In the genomic region with DNA sequence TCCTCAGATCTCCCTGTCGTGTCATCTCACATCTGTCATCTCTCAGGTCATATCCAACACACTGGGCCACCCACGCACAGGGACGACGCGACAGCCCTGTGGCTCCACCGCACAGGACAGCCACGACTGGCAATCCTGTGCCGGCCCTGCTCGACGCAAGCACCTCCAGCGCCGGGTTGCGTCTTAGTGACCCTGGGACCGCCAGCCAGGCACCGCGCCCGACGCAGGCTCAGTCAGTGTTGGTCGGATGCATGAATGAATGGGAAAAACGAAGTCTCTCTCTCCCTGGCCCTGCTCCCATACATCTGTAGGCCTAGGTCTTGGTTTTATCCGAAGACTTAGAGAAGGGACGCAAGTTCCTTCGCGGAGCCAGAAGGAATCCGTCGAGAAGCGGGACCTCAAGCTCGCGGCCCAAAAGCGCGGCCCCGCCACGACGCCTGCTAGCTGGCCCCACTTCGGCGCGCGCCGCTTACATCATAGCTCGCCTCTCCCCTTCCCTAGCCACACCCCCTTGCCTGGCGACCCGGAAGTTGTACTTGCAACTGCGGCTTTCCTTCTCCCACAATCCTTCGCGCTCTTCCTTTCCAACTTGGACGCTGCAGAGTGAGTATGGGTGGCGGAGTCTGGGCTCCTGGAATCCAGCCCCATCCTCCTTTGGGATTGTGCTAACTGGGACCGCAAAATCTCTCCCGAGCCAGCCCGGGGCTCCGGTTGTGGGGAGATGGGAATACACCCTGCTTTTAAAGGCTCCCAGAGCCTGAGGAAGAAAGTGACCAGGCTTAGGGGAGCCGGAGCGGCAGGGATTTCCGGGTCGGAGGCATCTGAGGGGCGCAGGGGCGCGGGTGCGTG, we compare ENCODE assay signal across 8 cellular contexts. TPM values are rescaled to one million over a fixed set of nuclear protein-coding genes. Genes with fewer than 3 reads are reported as not detected.
DNase-seq lines count a peak whose midpoint lies in the region; ATAC-seq and TF ChIP-seq lines count a peak whose summit lies in the region.

A gene (plus strand): TSS at position 577 of the 849 bp plus-strand sequence. CDS start 413 bp downstream, outside the sequence.

- H3K27me3 Mint-ChIP-seq in IgD-negative memory B cell: no peaks in the 10 kb centered on the region

- no peak for TF ChIP-seq CTCF in epithelial cell of esophagus (IDR thresholded peaks at IDR 0.05; ENCODE audit: insufficient read depth, low read depth, low read length, missing control alignments)

- DNase-seq in DMS 273 treated with DMSO at 0.1 percent for 48 hours (lab: John Stamatoyannopoulos, UW): peak; percentile 90
- peak; percentile 42 for DNase-seq in OCI-M2 (lab: John Stamatoyannopoulos, UW; ENCODE audit: unreplicated experiment)
- peak; percentile 93 for DNase-seq in activated T-cell treated with anti-CD3 and anti-CD28 coated beads for 4 hours
- peak; percentile 97 for DNase-seq in epithelial cell of esophagus (ENCODE audit: low read depth)
- DNase-seq in stimulated activated CD8-positive, alpha-beta memory T cell treated with anti-CD3 and anti-CD28 coated beads, Interleukin-4, amount 100 ng/mL, for 1 hour (ENCODE audit: low read depth in 2 of 2, low spot score in 1 of 2): peak; percentile 84 to 91

- H3K4me3 ChIP-seq in epithelial cell of esophagus (ENCODE audit: low read length) (peak within 1 kb of the TSS; percentile 68), mononuclear cell (ENCODE audit: low read length) (peak within 1 kb of the TSS; percentile 98)

- H3K27ac Mint-ChIP-seq in IgD-negative memory B cell: peak within 1 kb of the TSS; percentile 86 to 99 (median 97)

- H3K36me3 Mint-ChIP-seq in IgD-negative memory B cell: peaks cover 9% of the 10 kb centered on the region

- peak within 1 kb of the TSS; percentile 91 to 99 (median 97) for H3K4me3 Mint-ChIP-seq in IgD-negative memory B cell

- H3K9me3 Mint-ChIP-seq in IgD-negative memory B cell: no peaks in the 10 kb centered on the region

- H3K4me1 Mint-ChIP-seq in IgD-negative memory B cell: peaks cover 24 to 34% (median 29%) of the 10 kb centered on the region in 3 donors

- ATAC-seq in GM21529 (IDR thresholded peaks at IDR 0.05; ENCODE audit: unreplicated experiment): peak; percentile 97

- H3K4me1 ChIP-seq in mononuclear cell (ENCODE audit: insufficient read depth, low read length): peaks cover 24% of the 10 kb centered on the region

- no peaks in the 10 kb centered on the region for H3K9me3 ChIP-seq in mononuclear cell (ENCODE audit: low read depth, low read length)

- no peaks in the 10 kb centered on the region for H3K27me3 ChIP-seq in mononuclear cell (ENCODE audit: insufficient read depth, low read length)

RNA-seq across cellular contexts. Expression of the gene that starts here (rescaled TPM):
- polyA plus RNA-seq in IgD-negative memory B cell: 4,953 TPM
- total RNA-seq in mononuclear cell: 2,030 TPM

Comparison
In these comparisons a context has a peak if more than half of its experiments do, and no peak if none do; other contexts are left out.
1. Peak in every context shown above with its lines: DNase-seq, ATAC-seq and H3K4me3 ChIP-seq.
2. DNase-seq: peak in every context shown above with its lines; median percentile 97 in epithelial cell of esophagus; 93 in activated T-cell treated with anti-CD3 and anti-CD28 coated beads for 4 hours; 90 in DMS 273 treated with DMSO at 0.1 percent for 48 hours; 88 in stimulated activated CD8-positive, alpha-beta memory T cell treated with anti-CD3 and anti-CD28 coated beads, Interleukin-4, amount 100 ng/mL, for 1 hour; 42 in OCI-M2.